Comparison of ENCODE assay signal across 1 cellular context in the genomic region with DNA sequence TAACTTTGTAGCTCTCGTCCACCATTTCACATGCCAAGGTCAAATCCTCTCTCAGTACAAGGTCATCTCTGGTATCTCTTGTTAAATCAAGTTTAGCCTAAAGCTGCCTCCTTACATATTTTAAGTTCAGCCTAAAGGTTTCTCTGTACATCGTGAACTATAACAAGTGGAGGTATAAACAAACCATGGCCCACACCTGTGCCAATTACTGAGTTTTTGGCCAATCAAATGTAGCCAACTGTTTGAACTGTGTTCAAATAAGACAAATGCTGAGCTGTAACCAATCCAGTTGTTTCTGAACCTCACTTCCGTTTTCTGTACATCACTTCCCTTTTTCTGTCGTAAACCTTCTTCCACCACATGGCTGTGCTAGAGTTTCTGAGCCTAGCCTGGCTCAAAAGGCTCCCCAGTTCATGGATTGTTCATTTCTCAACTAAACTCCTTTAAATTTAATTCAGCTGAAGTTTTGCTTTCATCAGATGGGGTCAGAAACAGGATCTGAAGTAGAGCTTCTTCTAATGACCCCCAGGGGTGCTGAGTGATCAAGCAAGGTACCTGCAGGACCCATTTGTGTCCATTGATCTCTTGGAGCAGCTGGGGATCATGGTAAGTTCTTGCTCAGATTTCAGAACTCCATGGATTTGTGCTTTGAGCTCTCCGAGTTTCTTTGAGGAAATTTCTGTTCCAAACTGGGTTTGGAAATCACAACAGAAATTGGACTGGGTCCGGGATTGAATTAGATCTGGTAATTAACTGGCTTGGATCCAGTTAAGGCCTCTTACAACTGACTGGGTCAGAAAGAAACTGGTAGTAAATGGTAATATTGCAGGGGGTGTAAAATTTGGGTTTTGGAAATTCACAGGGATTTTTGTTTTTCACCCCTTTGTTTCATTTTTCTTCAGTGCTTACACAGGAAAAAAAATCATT.
TF ChIP-seq lines count a peak whose summit lies in the region.

No MANE protein-coding gene starts in this region.

TF ChIP-seq in HEK293, 187 proteins besides CTCF, POLR2A, EP300 and RAD21 (continued from another document):
- TF ChIP-seq PRDM6 (tag by site-specific recombination; IDR thresholded peaks at IDR 0.05) (no peak), SP2 (tag by site-specific recombination; IDR thresholded peaks at IDR 0.05) (peak; percentile 52)
